In genomic region chrX:49269768-49270248, GRCh38 we compare ENCODE assay signal across 8 cellular contexts. TPM values are rescaled to one million over a fixed set of nuclear protein-coding genes. Genes with fewer than 3 reads are reported as not detected.
A peak's percentile ranks its signal among the peaks of the same experiment; 100 is the strongest.
DNase-seq lines count a peak whose midpoint lies in the region; ATAC-seq, FAIRE-seq and TF ChIP-seq lines count a peak whose summit lies in the region.

TSS of gene PPP1R3F (plus strand) at chrX:49269793. CDS start at chrX:49269870, 77 bp downstream.

- H3K4me3 Mint-ChIP-seq in activated naive CD8-positive, alpha-beta T cell treated with anti-CD3 and anti-CD28 coated beads for 36 hours = peak within 1 kb of the TSS; percentile 97

- peak within 1 kb of the TSS; percentile 97 for H3K27ac ChIP-seq in A673 (ENCODE audit: low read depth, low read length, poor library complexity, severe bottlenecking)

- intact Hi-C loops in A673 (cut with micrococcal nuclease; ENCODE audit: unreplicated experiment) = no loop called here

- BruUV-seq in A673 (replicated peaks; lab: Mats Ljungman, UMichigan) = no TSS peak

- H3K27me3 ChIP-seq in A673 (replicated peaks; ENCODE audit: insufficient read depth, low read depth, low read length, poor library complexity) = no peaks in the 10 kb centered on the region
- no peaks in the 10 kb centered on the region for H3K27me3 ChIP-seq in iPS-15b (ENCODE audit: control insufficient read depth, insufficient read depth, low read length)

- ATAC-seq in HG03175 (IDR thresholded peaks at IDR 0.05; ENCODE audit: unreplicated experiment) = peak; percentile 28

- peaks cover 11% of the 10 kb centered on the region for H3K4me1 ChIP-seq in A673 (ENCODE audit: insufficient read depth, low read length, poor library complexity, severe bottlenecking)
- peaks cover 5% of the 10 kb centered on the region for H3K4me1 ChIP-seq in iPS-15b (ENCODE audit: control insufficient read depth, insufficient read depth, low read length)

- H3K9me3 ChIP-seq in A673 (ENCODE audit: low read depth, low read length, poor library complexity, severe bottlenecking) (no peaks in the 10 kb centered on the region), iPS-15b (ENCODE audit: control insufficient read depth, insufficient read depth, low read length) (no peaks in the 10 kb centered on the region)

- POLR2A ChIA-PET in A673 (lab: Charles Lee; ENCODE audit: low non-redundant PET) = no interaction called here

- H3K4me3 ChIP-seq in A673 (ENCODE audit: low read depth, low read length, poor library complexity, severe bottlenecking) (peak within 1 kb of the TSS; percentile 63), iPS-15b (ENCODE audit: low read depth, low read length) (peak within 1 kb of the TSS; percentile 84)

- peak within 1 kb of the TSS; percentile 100 for H3K27ac Mint-ChIP-seq in activated naive CD8-positive, alpha-beta T cell treated with anti-CD3 and anti-CD28 coated beads for 36 hours

- no peaks in the 10 kb centered on the region for H3K36me3 ChIP-seq in A673 (ENCODE audit: insufficient read depth, low read length, poor library complexity, severe bottlenecking)
- H3K36me3 ChIP-seq in iPS-15b (ENCODE audit: control insufficient read depth, insufficient read depth, low read length) = no peaks in the 10 kb centered on the region

- H3K9me3 Mint-ChIP-seq in activated naive CD8-positive, alpha-beta T cell treated with anti-CD3 and anti-CD28 coated beads for 36 hours = no peaks in the 10 kb centered on the region

- CTCF ChIA-PET in A673 (lab: Charles Lee) = no interaction called here

- no peak for FAIRE-seq in RCC 7860 (lab: Jason Lieb, UNC)

- TF ChIP-seq POLR2A in GM19193 (IDR thresholded peaks at IDR 0.05; ENCODE audit: extremely low read depth, insufficient read depth, insufficient read length) = peak; percentile 56

- no peak for TF ChIP-seq CTCF in A673 (conservative IDR thresholded peaks at IDR 0.05; ENCODE audit: low read depth, low read length)

- DNase-seq in A673 (ENCODE audit: low spot score) (no peak), RCC 7860 (ENCODE audit: low spot score) (no peak)
- no peak for DNase-seq in activated naive CD8-positive, alpha-beta T cell treated with anti-CD3 and anti-CD28 coated beads for 36 hours
- peak; percentile 52 for DNase-seq in stimulated activated CD8-positive, alpha-beta memory T cell treated with anti-CD3 and anti-CD28 coated beads, Interleukin-4, amount 100 ng/mL, for 48 hours
- DNase-seq in activated effector memory CD4-positive, alpha-beta T cell treated with anti-CD3 and anti-CD28 coated beads, Interleukin-2, amount 50 U/mL, for 16 hours = no peak

- H3K36me3 Mint-ChIP-seq in activated naive CD8-positive, alpha-beta T cell treated with anti-CD3 and anti-CD28 coated beads for 36 hours = peaks cover 17% of the 10 kb centered on the region

- peak within 1 kb of the TSS; percentile 51 for H3K9ac ChIP-seq in iPS-15b (ENCODE audit: low read depth, low read length)

- peaks cover 46% of the 10 kb centered on the region for H3K4me1 Mint-ChIP-seq in activated naive CD8-positive, alpha-beta T cell treated with anti-CD3 and anti-CD28 coated beads for 36 hours

- H3K27me3 Mint-ChIP-seq in activated naive CD8-positive, alpha-beta T cell treated with anti-CD3 and anti-CD28 coated beads for 36 hours = peaks cover 4% of the 10 kb centered on the region

RNA-seq across cellular contexts. Expression of gene PPP1R3F, which starts in this region (rescaled TPM):
- 11.4 and 12.3 TPM in 2 replicates for total RNA-seq in A673 (2021)
- total RNA-seq in activated naive CD8-positive, alpha-beta T cell treated with anti-CD3 and anti-CD28 coated beads for 36 hours = 1 to 10 TPM; 2.1 to 2.5 TPM
